Comparison of ENCODE assay signal across 21 cellular contexts in genomic region chr1:21435646-21436487, GRCh38. TPM values are rescaled to one million over a fixed set of nuclear protein-coding genes. Genes with fewer than 3 reads are reported as not detected.
DNase-seq lines count a peak whose midpoint lies in the region; ATAC-seq, FAIRE-seq and TF ChIP-seq lines count a peak whose summit lies in the region.
"Had no signal": no experiment of that assay in that cellular context is flagged by ENCODE, and none has a peak within 500 bp of the region (broad histone marks: within the 10 kb centered on the region; RNA-seq: fewer than 3 reads in every experiment).

No MANE protein-coding gene starts in this region.

- H4K20me1 ChIP-seq in HepG2 (ENCODE audit: insufficient read depth, low read length), result no peaks in the 10 kb centered on the region

- peaks cover 31% of the 10 kb centered on the region for H3K4me1 ChIP-seq in HepG2 (ENCODE audit: insufficient read depth, low read length)
- H3K4me1 ChIP-seq in right lobe of liver, result peaks cover 0 to 4% (median 0%) of the 10 kb centered on the region in 4 donors
- H3K4me1 ChIP-seq: colonic mucosa had no signal

- no peak for TF ChIP-seq CTCF in HepG2 (CRISPR knock-in tag; IDR thresholded peaks at IDR 0.05)
- TF ChIP-seq CTCF in right lobe of liver (IDR thresholded peaks at IDR 0.05), result no peak
- TF ChIP-seq CTCF in epithelial cell of proximal tubule (conservative IDR thresholded peaks at IDR 0.05; ENCODE audit: low read depth, low read length), result no peak
- TF ChIP-seq CTCF in lower leg skin (IDR thresholded peaks at IDR 0.05), result no peak

- no TSS peak for BruUV-seq in HepG2 (replicated peaks; lab: Mats Ljungman, UMichigan)

- no peak overlapping the region for H2AFZ ChIP-seq in HepG2 (ENCODE audit: low read length)

- peak overlapping the region; percentile 85 for H3K4me2 ChIP-seq in HepG2 (ENCODE audit: low read depth, low read length)

- 18% methylated on average over 5 of the region's 20 CpGs for WGBS in HepG2 (ENCODE audit: low lambda C conversion rate)
- 73% methylated on average over 2 of the region's 20 CpGs for WGBS in right lobe of liver (ENCODE audit: insufficient coverage, low coverage, low lambda C conversion rate, missing lambda C conversion rate)
- WGBS in lower leg skin, 2 donors, result 82 to 85% methylated on average over 18 of the region's 20 CpGs

- ATAC-seq in HepG2, result peak; percentile 18
- ATAC-seq in right lobe of liver, result no peak

- POLR2A ChIA-PET in HepG2 (lab: Yijun Ruan, JAX), result interaction anchor here (0.6 kb wide), 1 partner anchor 649 kb away, joined by 3 read pairs; no protein-coding TSS in a partner anchor

- FAIRE-seq in HepG2 (lab: Jason Lieb, UNC), result no peak
- FAIRE-seq: H54, urothelium cell line had no signal

- H3K9ac ChIP-seq in HepG2 (ENCODE audit: insufficient read depth, low read depth, low read length), result 0 out of 2 replicates have a peak overlapping the region, but pooled peaks have one; percentile 22

- DNase-seq in HepG2 (ENCODE audit: low spot score) (no peak), right lobe of liver (no peak), epithelial cell of proximal tubule (ENCODE audit: low read depth) (no peak), mesenteric fat pad (ENCODE audit: low spot score) (peak; percentile 45), AG08396 (ENCODE audit: low spot score) (no peak), NCI-H226 (no peak), head of caudate nucleus (no peak), lower leg skin (ENCODE audit: low spot score in 2 of 2) (no peak)
- DNase-seq: activated B cell treated with CpG ODN at 0.5 μM for 24 hours; EL; esophagus squamous epithelium; midbrain; NCI-H2081 treated with DMSO at 0.1 percent for 48 hours; NCI-H748 treated with DMSO at 0.1 percent for 48 hours; occipital lobe; Peyer's patch; stimulated activated naive CD4-positive, alpha-beta T cell had no signal

- CTCF ChIA-PET in HepG2 (lab: Yijun Ruan, JAX; ENCODE audit: low intra/inter-chr PET ratio, low total read pairs), result no interaction called here

- TF ChIP-seq EP300 in HepG2 (IDR thresholded peaks at IDR 0.05; ENCODE audit: low read depth in 2 of 2, low read length in 2 of 2) (no peak), HepG2 (CRISPR knock-in tag; IDR thresholded peaks at IDR 0.05; ENCODE audit: borderline replicate concordance) (no peak)

- H3K27ac ChIP-seq in HepG2 (ENCODE audit: extremely low read length, insufficient read depth, low read length), result no peak overlapping the region
- H3K27ac ChIP-seq in right lobe of liver, result no peak overlapping the region
- H3K27ac ChIP-seq: ascending aorta, colonic mucosa, Peyer's patch had no signal

- peaks cover 2% of the 10 kb centered on the region for H3K79me2 ChIP-seq in HepG2 (ENCODE audit: insufficient read depth, low read length)

- H3K4me3 ChIP-seq in HepG2 (replicated peaks in 1 of 3; ENCODE audit: insufficient read depth in 1 of 3, low read depth in 2 of 3, low read length in 3 of 3) (peak overlapping the region; percentile 60 to 71 (median 69); a peak in 5 of 6 replicates), right lobe of liver (no peak overlapping the region), epithelial cell of proximal tubule (ENCODE audit: low read depth, low read length) (peak overlapping the region; percentile 57), lower leg skin (ENCODE audit: low read depth, poor library complexity, severe bottlenecking) (no peak overlapping the region)

- in situ Hi-C loops in HepG2 (cut with HindIII; ENCODE audit: extremely low pct_ligation_motif_present, low pct_unique_long_range_greater_than_20kb), result no loop called here

- peaks cover 1 to 26% of the 10 kb centered on the region in 2 experiments for H3K27me3 ChIP-seq in HepG2 (ENCODE audit: control insufficient read depth in 1 of 2, insufficient read depth in 2 of 2, low read length in 2 of 2)
- no peaks in the 10 kb centered on the region for H3K27me3 ChIP-seq in right lobe of liver
- H3K27me3 ChIP-seq: ascending aorta, colonic mucosa, Peyer's patch had no signal

- TF ChIP-seq RAD21 in HepG2 (CRISPR knock-in tag; IDR thresholded peaks at IDR 0.05), result no peak

- H3K9me3 ChIP-seq in HepG2 (ENCODE audit: low read length), result no peaks in the 10 kb centered on the region
- H3K9me3 ChIP-seq in right lobe of liver, result no peaks in the 10 kb centered on the region
- H3K9me3 ChIP-seq: ascending aorta, colonic mucosa, esophagus squamous epithelium, Peyer's patch had no signal

- H3K36me3 ChIP-seq in HepG2 (replicated peaks in 1 of 2; ENCODE audit: control insufficient read depth in 1 of 2, insufficient read depth in 2 of 2, low read length in 2 of 2) (no peaks in the 10 kb centered on the region), right lobe of liver (no peaks in the 10 kb centered on the region)
- H3K36me3 ChIP-seq: ascending aorta, colonic mucosa, esophagus squamous epithelium, Peyer's patch had no signal

- TF ChIP-seq POLR2A in HepG2 (IDR thresholded peaks at IDR 0.05; ENCODE audit: insufficient read depth in 1 of 2, low read depth in 2 of 2, low read length in 2 of 2), result no peak
- TF ChIP-seq POLR2A in right lobe of liver (IDR thresholded peaks at IDR 0.05), result no peak
- TF ChIP-seq POLR2A in lower leg skin (IDR thresholded peaks at IDR 0.05), result no peak

- intact Hi-C loops in HepG2 (cut with micrococcal nuclease; ENCODE audit: unreplicated experiment), result no loop called here
- intact Hi-C loops in right lobe of liver (cut with DNase I), result no loop called here
- intact Hi-C loops in head of caudate nucleus (cut with DNase I), result no loop called here
- intact Hi-C loops in lower leg skin (cut with DNase I; ENCODE audit: low total_unique reads), result no loop called here

TF ChIP-seq in HepG2, 621 proteins besides CTCF, POLR2A, EP300 and RAD21:
- TF ChIP-seq ZNF770 (CRISPR knock-in tag; IDR thresholded peaks at IDR 0.05), result no peak
- no peak for TF ChIP-seq ATF7 (IDR thresholded peaks at IDR 0.05)
- TF ChIP-seq ATF7 (CRISPR knock-in tag; IDR thresholded peaks at IDR 0.05), result no peak
- 0 out of 2 replicates have a peak, but pooled peaks have one; percentile 20 for TF ChIP-seq RXRA (CRISPR knock-in tag; IDR thresholded peaks at IDR 0.05)
- TF ChIP-seq ZFP36 (IDR thresholded peaks at IDR 0.05; ENCODE audit: borderline replicate concordance, low read depth, low read length, partially characterized antibody), result peak; percentile 76

RNA-seq across cellular contexts. Expression of gene NBPF3, which starts 4.1 kb away (rescaled TPM):
- total RNA-seq in HepG2 (2016; rRNA removed; fragmentation: Illumina TruSeq; extraction: Trizol) (4.9 and 5.8 TPM in 2 replicates), right lobe of liver (1 to 10 TPM; 1.2 to 5.3 (median 2.3) TPM), epithelial cell of proximal tubule (4.6 and 23.6 TPM in 2 replicates), mesenteric fat pad (11.2 TPM), lower leg skin (10 to 100 TPM in 1 of 4 donors, 1 to 10 TPM in 3; 2.6 to 19.7 (median 7.1) TPM)
- total RNA-seq in HepG2 (2016; cell fraction: cytosol; rRNA removed; fragmentation: Illumina TruSeq; extraction: Trizol; ENCODE audit: low read depth), result 1.1 and 1.4 TPM in 2 replicates
- 5.8 and 6.7 TPM in 2 replicates for total RNA-seq in HepG2 (2016; cell fraction: insoluble cytoplasmic fraction; rRNA removed; fragmentation: Illumina TruSeq; extraction: Trizol)
- 3.8 and 5.2 TPM in 2 replicates for total RNA-seq in HepG2 (2016; cell fraction: membrane; rRNA removed; fragmentation: Illumina TruSeq; extraction: Trizol)
- 6.1 and 7.3 TPM in 2 replicates for total RNA-seq in HepG2 (2016; cell fraction: nucleus; rRNA removed; fragmentation: Illumina TruSeq; extraction: Trizol)
- 3.5 and 3.6 TPM in 2 replicates for polyA plus RNA-seq in HepG2 (2011; rRNA removed)
- polyA plus RNA-seq in HepG2 (2011; cell fraction: cytosol; rRNA removed), result 1.5 and 2.0 TPM in 2 replicates
- 8.1 and 8.3 TPM in 2 replicates for polyA plus RNA-seq in HepG2 (2011; cell fraction: nucleus; rRNA removed)
- 2.1 and 2.7 TPM in 2 replicates for polyA plus RNA-seq in HepG2 (2012)
- 0.94 and 1.0 TPM in 2 replicates for polyA plus RNA-seq in HepG2 (2016; cell fraction: cytosol; fragmentation: Illumina TruSeq; extraction: Trizol; ENCODE audit: low read depth)
- 4.8 and 5.1 TPM in 2 replicates for polyA plus RNA-seq in HepG2 (2016; cell fraction: insoluble cytoplasmic fraction; fragmentation: Illumina TruSeq; extraction: Trizol; ENCODE audit: low read depth)
- 1.9 and 2.6 TPM in 2 replicates for polyA plus RNA-seq in HepG2 (2016; cell fraction: membrane; fragmentation: Illumina TruSeq; extraction: Trizol; ENCODE audit: low read depth)
- 7.4 and 9.8 TPM in 2 replicates for polyA plus RNA-seq in HepG2 (2016; cell fraction: nucleus; fragmentation: Illumina TruSeq; extraction: Trizol; ENCODE audit: insufficient read depth, low read depth)
- 0.54 and 5.8 TPM in 2 replicates for polyA minus RNA-seq in HepG2 (2011; rRNA and poly(A)+ RNA removed; ENCODE audit: low replicate concordance)
- polyA minus RNA-seq in HepG2 (2011; cell fraction: cytosol; rRNA and poly(A)+ RNA removed), result 1.2 and 2.0 TPM in 2 replicates
- 7.0 and 9.7 TPM in 2 replicates for polyA minus RNA-seq in HepG2 (2011; cell fraction: nucleus; rRNA and poly(A)+ RNA removed)

Comparison
In these comparisons a context has a peak if more than half of its experiments do, and no peak if none do; other contexts are left out.
1. H3K4me3 ChIP-seq: peak in HepG2 (3 of 3) and epithelial cell of proximal tubule (single experiment); none in right lobe of liver (0 of 3) and lower leg skin (single experiment).